2 cellular contexts compared by ENCODE assay signal in genomic region chr1:241408170-241408569, GRCh38.
TF ChIP-seq lines count a peak whose summit lies in the region.

No MANE protein-coding gene starts in this region.

TF ChIP-seq in HCT116, 20 proteins besides CTCF, POLR2A, EP300 and RAD21 (continued from another document):
- TF ChIP-seq, protein P1, sequence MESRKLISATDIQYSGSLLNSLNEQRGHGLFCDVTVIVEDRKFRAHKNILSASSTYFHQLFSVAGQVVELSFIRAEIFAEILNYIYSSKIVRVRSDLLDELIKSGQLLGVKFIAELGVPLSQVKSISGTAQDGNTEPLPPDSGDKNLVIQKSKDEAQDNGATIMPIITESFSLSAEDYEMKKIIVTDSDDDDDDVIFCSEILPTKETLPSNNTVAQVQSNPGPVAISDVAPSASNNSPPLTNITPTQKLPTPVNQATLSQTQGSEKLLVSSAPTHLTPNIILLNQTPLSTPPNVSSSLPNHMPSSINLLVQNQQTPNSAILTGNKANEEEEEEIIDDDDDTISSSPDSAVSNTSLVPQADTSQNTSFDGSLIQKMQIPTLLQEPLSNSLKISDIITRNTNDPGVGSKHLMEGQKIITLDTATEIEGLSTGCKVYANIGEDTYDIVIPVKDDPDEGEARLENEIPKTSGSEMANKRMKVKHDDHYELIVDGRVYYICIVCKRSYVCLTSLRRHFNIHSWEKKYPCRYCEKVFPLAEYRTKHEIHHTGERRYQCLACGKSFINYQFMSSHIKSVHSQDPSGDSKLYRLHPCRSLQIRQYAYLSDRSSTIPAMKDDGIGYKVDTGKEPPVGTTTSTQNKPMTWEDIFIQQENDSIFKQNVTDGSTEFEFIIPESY (IDR thresholded peaks at IDR 0.05; ENCODE audit: extremely low read depth, insufficient replicate concordance, low read length) = no peak
- TF ChIP-seq POLR2AphosphoS5 (IDR thresholded peaks at IDR 0.05; ENCODE audit: low read depth, low read length) (no peak), FOSL1 (IDR thresholded peaks at IDR 0.05; ENCODE audit: low read depth) (no peak), EZH2 (IDR thresholded peaks at IDR 0.05) (no peak)
TF ChIP-seq in HCT116: peak in this region for 0.

TF ChIP-seq in H1, 55 proteins besides CTCF, POLR2A, EP300 and RAD21 (continued from another document):
- TF ChIP-seq CHD7 (IDR thresholded peaks at IDR 0.05; ENCODE audit: insufficient replicate concordance, low read length) (no peak), EZH2 (IDR thresholded peaks at IDR 0.05; ENCODE audit: low read depth, low read length, severe bottlenecking) (no peak), NANOG (IDR thresholded peaks at IDR 0.05; ENCODE audit: insufficient read depth, low read depth, low read length, poor library complexity, severe bottlenecking) (no peak), USF2 (IDR thresholded peaks at IDR 0.05; ENCODE audit: low read length) (no peak), GTF2F1 (IDR thresholded peaks at IDR 0.05; ENCODE audit: borderline replicate concordance, low read depth, low read length) (no peak), CREB1 (IDR thresholded peaks at IDR 0.05) (no peak), BACH1 (IDR thresholded peaks at IDR 0.05; ENCODE audit: low read length) (no peak), SRF (IDR thresholded peaks at IDR 0.05; ENCODE audit: low read depth, low read length) (no peak)
